ENCODE assay signal across 15 cellular contexts in genomic region chr9:15743512-15743911, GRCh38.
A peak's percentile ranks its signal among the peaks of the same experiment; 100 is the strongest.
DNase-seq lines count a peak whose midpoint lies in the region; ATAC-seq and TF ChIP-seq lines count a peak whose summit lies in the region.
"Had no signal": no experiment of that assay in that cellular context is flagged by ENCODE, and none has a peak within 500 bp of the region (broad histone marks: within the 10 kb centered on the region; RNA-seq: fewer than 3 reads in every experiment).

No MANE protein-coding gene starts in this region.

- H3K27me3 ChIP-seq in MM.1S (replicated peaks; ENCODE audit: insufficient read depth, low read length): no peaks in the 10 kb centered on the region
- no peaks in the 10 kb centered on the region for H3K27me3 ChIP-seq in sigmoid colon
- H3K27me3 ChIP-seq in effector memory CD4-positive, alpha-beta T cell (replicated peaks; ENCODE audit: control insufficient read depth, insufficient read depth, low read length, poor library complexity, severe bottlenecking): no peaks in the 10 kb centered on the region
- H3K27me3 ChIP-seq: adrenal gland; BLaER1 treated with 17β-estradiol and CSF1 and Interleukin-3, amounts not matched to agents 10 nM and 100 nM had no signal

- no peaks in the 10 kb centered on the region for H3K79me2 ChIP-seq in MM.1S (ENCODE audit: low read length)

- H3K4me1 ChIP-seq in MM.1S (ENCODE audit: low read length): no peaks in the 10 kb centered on the region
- H3K4me1 ChIP-seq in sigmoid colon: no peaks in the 10 kb centered on the region
- H3K4me1 ChIP-seq in effector memory CD4-positive, alpha-beta T cell (ENCODE audit: control insufficient read depth, insufficient read depth, low read length, poor library complexity, severe bottlenecking): no peaks in the 10 kb centered on the region
- H3K4me1 ChIP-seq: adrenal gland; BLaER1 treated with 17β-estradiol and CSF1 and Interleukin-3, amounts not matched to agents 10 nM and 100 nM had no signal

- H3K9me3 ChIP-seq in MM.1S (replicated peaks; ENCODE audit: insufficient read depth, low read length): no peaks in the 10 kb centered on the region
- H3K9me3 ChIP-seq in sigmoid colon: no peaks in the 10 kb centered on the region
- no peaks in the 10 kb centered on the region for H3K9me3 ChIP-seq in effector memory CD4-positive, alpha-beta T cell (ENCODE audit: control insufficient read depth, low read length)
- H3K9me3 ChIP-seq: adrenal gland, SK-N-SH had no signal

- H4K20me1 ChIP-seq in MM.1S (ENCODE audit: insufficient read depth, low read length): no peaks in the 10 kb centered on the region
- H4K20me1 ChIP-seq: BLaER1 treated with 17β-estradiol and CSF1 and Interleukin-3, amounts not matched to agents 10 nM and 100 nM had no signal

- peak; percentile 81 for ATAC-seq in GM18868 (IDR thresholded peaks at IDR 0.05; ENCODE audit: unreplicated experiment)
- ATAC-seq in GM21526 (IDR thresholded peaks at IDR 0.05; ENCODE audit: low FRiP score, unreplicated experiment): peak; percentile 96
- peak; percentile 73 for ATAC-seq in HG03045 (IDR thresholded peaks at IDR 0.05; ENCODE audit: unreplicated experiment)
- no peak for ATAC-seq in SK-N-SH treated with all-trans-retinoic acid at 6 μM for 48 hours
- no peak for ATAC-seq in left cardiac atrium
- ATAC-seq: right cardiac atrium, WTC11 had no signal

- DNase-seq in MM.1S (peak; percentile 6), sigmoid colon (no peak), left cardiac atrium (no peak)
- no peak for DNase-seq in effector memory CD4-positive, alpha-beta T cell
- DNase-seq: activated T-cell treated with anti-CD3 and anti-CD28 coated beads for 4 hours, adrenal gland, NCI-H2081 treated with DMSO at 0.1 percent for 48 hours, right cardiac atrium, SK-N-SH had no signal

- no peak for TF ChIP-seq EP300 in sigmoid colon (IDR thresholded peaks at IDR 0.05)

- no peak for TF ChIP-seq POLR2A in sigmoid colon (IDR thresholded peaks at IDR 0.05)

- WGBS in sigmoid colon, 2 donors: 90 to 95% methylated on average over 1 of the region's 1 CpG

- H2AFZ ChIP-seq in MM.1S (ENCODE audit: low read length): no peak overlapping the region

- H3K27ac ChIP-seq in MM.1S (ENCODE audit: low read length) (no peak overlapping the region), sigmoid colon (no peak overlapping the region)
- H3K27ac ChIP-seq in effector memory CD4-positive, alpha-beta T cell (ENCODE audit: insufficient read depth, low read length, poor library complexity, severe bottlenecking): no peak overlapping the region
- H3K27ac ChIP-seq: adrenal gland; BLaER1 treated with 17β-estradiol and CSF1 and Interleukin-3, amounts not matched to agents 10 nM and 100 nM had no signal

- TF ChIP-seq CTCF in MM.1S (IDR thresholded peaks at IDR 0.05; ENCODE audit: low read length) (no peak), sigmoid colon (IDR thresholded peaks at IDR 0.05) (no peak)

- no peaks in the 10 kb centered on the region for H3K9me2 ChIP-seq in MM.1S (replicated peaks; ENCODE audit: insufficient read depth, low read length)
- H3K9me2 ChIP-seq: SK-N-SH had no signal

- no peak overlapping the region for H3K9ac ChIP-seq in MM.1S (ENCODE audit: low read length)
- H3K9ac ChIP-seq: BLaER1 treated with 17β-estradiol and CSF1 and Interleukin-3, amounts not matched to agents 10 nM and 100 nM; SK-N-SH had no signal

- H3K4me2 ChIP-seq in MM.1S (ENCODE audit: low read depth, low read length): no peak overlapping the region
- H3K4me2 ChIP-seq: BLaER1 treated with 17β-estradiol and CSF1 and Interleukin-3, amounts not matched to agents 10 nM and 100 nM; SK-N-SH had no signal

- H3K36me3 ChIP-seq in MM.1S (replicated peaks; ENCODE audit: insufficient read depth, low read length) (no peaks in the 10 kb centered on the region), sigmoid colon (peaks cover 0 to 9% (median 0%) of the 10 kb centered on the region in 4 donors)
- H3K36me3 ChIP-seq in effector memory CD4-positive, alpha-beta T cell (ENCODE audit: control insufficient read depth, insufficient read depth, low read length): no peaks in the 10 kb centered on the region
- H3K36me3 ChIP-seq: adrenal gland had no signal

- intact Hi-C loops in sigmoid colon (cut with DNase I) (no loop called here), left cardiac atrium (cut with DNase I) (no loop called here)

- H3K4me3 ChIP-seq in MM.1S (ENCODE audit: low read length) (no peak overlapping the region), sigmoid colon (no peak overlapping the region)
- no peak overlapping the region for H3K4me3 ChIP-seq in effector memory CD4-positive, alpha-beta T cell (ENCODE audit: insufficient read depth, low read depth, low read length, poor library complexity, severe bottlenecking)
- H3K4me3 ChIP-seq: adrenal gland; BLaER1 treated with 17β-estradiol and CSF1 and Interleukin-3, amounts not matched to agents 10 nM and 100 nM had no signal

- no peaks in the 10 kb centered on the region for H3F3A ChIP-seq in MM.1S (ENCODE audit: insufficient read depth, low read length)

TF ChIP-seq in SK-N-SH treated with all-trans-retinoic acid at 6 μM for 48 hours, 23 proteins besides CTCF, POLR2A, EP300 and RAD21:
- TF ChIP-seq PPARA (CRISPR knock-in tag; IDR thresholded peaks at IDR 0.05; ENCODE audit: borderline replicate concordance) (no peak), ZNF70 (CRISPR knock-in tag; IDR thresholded peaks at IDR 0.05) (no peak), CSDC2 (CRISPR knock-in tag; IDR thresholded peaks at IDR 0.05) (no peak), PATZ1 (CRISPR knock-in tag; IDR thresholded peaks at IDR 0.05; ENCODE audit: borderline replicate concordance) (no peak), GLIS3 (CRISPR knock-in tag; IDR thresholded peaks at IDR 0.05) (no peak), ZFP30 (CRISPR knock-in tag; IDR thresholded peaks at IDR 0.05) (no peak)

Comparison
In these comparisons a context has a peak if more than half of its experiments do, and no peak if none do; other contexts are left out.
1. ATAC-seq: peak in GM18868 (single experiment), GM21526 (single experiment) and HG03045 (single experiment); none in SK-N-SH treated with all-trans-retinoic acid at 6 μM for 48 hours (single experiment) and left cardiac atrium (0 of 2).